Comparison of ENCODE assay signal across 18 cellular contexts in genomic region chr1:52709016-52709415, GRCh38.
"Had no signal": no experiment of that assay in that cellular context is flagged by ENCODE, and none has a peak within 500 bp of the region (broad histone marks: within the 10 kb centered on the region; RNA-seq: fewer than 3 reads in every experiment).

No MANE protein-coding gene starts in this region.

- H3K9me3 Mint-ChIP-seq: activated naive CD8-positive, alpha-beta T cell treated with anti-CD3 and anti-CD28 coated beads, Interleukin-2, amount 10 ng/mL, durations not matched to agents 7 days and 5 days; neural progenitor cell; stimulated activated naive CD8-positive, alpha-beta T cell treated with anti-CD3 and anti-CD28 coated beads, Interleukin-15, amount 100 ng/mL, for 72 hours; type B pancreatic cell had no signal

- H3K4me3 Mint-ChIP-seq: activated naive CD8-positive, alpha-beta T cell treated with anti-CD3 and anti-CD28 coated beads, Interleukin-2, amount 10 ng/mL, durations not matched to agents 7 days and 5 days; naive thymus-derived CD4-positive, alpha-beta T cell; neural progenitor cell; stimulated activated naive CD8-positive, alpha-beta T cell treated with anti-CD3 and anti-CD28 coated beads, Interleukin-15, amount 100 ng/mL, for 72 hours; type B pancreatic cell had no signal

- H3K27ac Mint-ChIP-seq: activated naive CD8-positive, alpha-beta T cell treated with anti-CD3 and anti-CD28 coated beads, Interleukin-2, amount 10 ng/mL, durations not matched to agents 7 days and 5 days; neural progenitor cell; stimulated activated naive CD8-positive, alpha-beta T cell treated with anti-CD3 and anti-CD28 coated beads, Interleukin-15, amount 100 ng/mL, for 72 hours had no signal

- H3K9me3 ChIP-seq: body of pancreas, mucosa of descending colon, prostate gland, suprapubic skin had no signal

- H3K36me3 ChIP-seq: neural progenitor cell, prostate gland, suprapubic skin, WERI-Rb-1 had no signal

- H3K4me1 Mint-ChIP-seq: neural progenitor cell had no signal

- H3K27me3 ChIP-seq: body of pancreas, neural progenitor cell, suprapubic skin had no signal

- H3K9ac ChIP-seq: neural progenitor cell had no signal

- DNase-seq: activated CD4-positive, alpha-beta T cell treated with anti-CD3 and anti-CD28 coated beads for 1 hour; activated naive CD8-positive, alpha-beta T cell treated with anti-CD3 and anti-CD28 coated beads, Interleukin-2, amount 10 ng/mL, durations not matched to agents 7 days and 5 days; body of pancreas; dermis blood vessel endothelial cell; effector memory CD4-positive, alpha-beta T cell; left ventricle myocardium superior; mucosa of descending colon; naive thymus-derived CD4-positive, alpha-beta T cell; right cardiac atrium; stimulated activated CD4-positive, alpha-beta T cell treated with anti-CD3 and anti-CD28 coated beads, Interleukin-15, amount 100 ng/mL, for 24 hours; stimulated activated CD4-positive, alpha-beta T cell treated with anti-CD3 and anti-CD28 coated beads, Interleukin-2, amount 100 ng/mL, for 48 hours; stimulated activated naive CD8-positive, alpha-beta T cell treated with anti-CD3 and anti-CD28 coated beads, Interleukin-15, amount 100 ng/mL, for 72 hours; T-helper 2 cell; WERI-Rb-1 had no signal

- H3K27me3 Mint-ChIP-seq: type B pancreatic cell had no signal

- H3K4me1 ChIP-seq: body of pancreas, neural progenitor cell, prostate gland, suprapubic skin had no signal

- H3K27ac ChIP-seq: neural progenitor cell, prostate gland, suprapubic skin, WERI-Rb-1 had no signal

- H3K4me3 ChIP-seq: body of pancreas, mucosa of descending colon, neural progenitor cell, prostate gland, suprapubic skin had no signal

- H3K36me3 Mint-ChIP-seq: activated naive CD8-positive, alpha-beta T cell treated with anti-CD3 and anti-CD28 coated beads, Interleukin-2, amount 10 ng/mL, durations not matched to agents 7 days and 5 days; naive thymus-derived CD4-positive, alpha-beta T cell; neural progenitor cell; type B pancreatic cell had no signal
